ENCODE assay signal across 20 cellular contexts in the genomic region with DNA sequence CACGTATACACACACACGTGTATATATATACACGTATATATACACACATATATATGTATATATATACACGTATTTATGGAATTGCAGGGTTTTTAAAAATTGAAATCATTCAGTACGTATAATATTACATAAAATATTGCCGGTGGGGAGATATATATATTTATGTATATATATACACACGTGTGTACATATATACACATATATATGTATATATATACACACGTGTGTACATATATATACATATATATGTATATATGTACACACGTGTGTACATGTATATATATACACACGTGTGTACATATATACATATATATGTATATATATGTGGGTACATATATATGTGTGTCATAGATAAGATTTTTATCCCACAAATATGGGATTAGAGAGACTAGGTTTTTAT. TPM values are rescaled to one million over a fixed set of nuclear protein-coding genes. Genes with fewer than 3 reads are reported as not detected.
DNase-seq lines count a peak whose midpoint lies in the region; ATAC-seq, FAIRE-seq and TF ChIP-seq lines count a peak whose summit lies in the region.
"Had no signal": no experiment of that assay in that cellular context is flagged by ENCODE, and none has a peak within 500 bp of the region (broad histone marks: within the 10 kb centered on the region; RNA-seq: fewer than 3 reads in every experiment).

No MANE protein-coding gene starts in this region.

- H3K9ac ChIP-seq in Loucy (ENCODE audit: low read depth, low read length, poor library complexity, severe bottlenecking) (no peak overlapping the region), K562 (ENCODE audit: insufficient read depth in 1 of 2, low read depth in 2 of 2, low read length in 2 of 2) (no peak overlapping the region)

- H3K9me3 Mint-ChIP-seq in activated T-cell treated with anti-CD3 and anti-CD28 coated beads, Interleukin-2, amount 50 U/mL, for 24 hours: no peaks in the 10 kb centered on the region
- H3K9me3 Mint-ChIP-seq: CD4-positive, alpha-beta T cell; CD8-positive, alpha-beta T cell had no signal

- H3K36me3 ChIP-seq in Loucy (ENCODE audit: insufficient read depth, low read length) (no peaks in the 10 kb centered on the region), K562 (ENCODE audit: control insufficient read depth, insufficient read depth, low read length) (peaks cover 13% of the 10 kb centered on the region; the same call in 2 of the 3 replicates), small intestine (ENCODE audit: control insufficient read depth in 2 of 2, insufficient read depth in 2 of 2, low read length in 2 of 2) (no peaks in the 10 kb centered on the region), OCI-LY7 (ENCODE audit: insufficient read depth, low read length) (peaks cover 6% of the 10 kb centered on the region)

- TF ChIP-seq EP300 in K562 (IDR thresholded peaks at IDR 0.05; ENCODE audit: low read length): no peak

- no TSS peak for BruUV-seq in K562 (replicated peaks; lab: Mats Ljungman, UMichigan)
- BruUV-seq in OCI-LY7 (replicated peaks; lab: Mats Ljungman, UMichigan): no TSS peak

- H3K4me3 ChIP-seq in Loucy (ENCODE audit: low read length, poor library complexity, severe bottlenecking) (no peak overlapping the region), K562 (no peak overlapping the region), small intestine (ENCODE audit: low read depth in 1 of 2, low read length in 2 of 2) (no peak overlapping the region), OCI-LY7 (ENCODE audit: low read depth, low read length, poor library complexity, severe bottlenecking) (no peak overlapping the region)
- H3K4me3 ChIP-seq: A549; BLaER1 treated with 17β-estradiol and CSF1 and Interleukin-3, amounts not matched to agents 10 nM and 100 nM had no signal

- no peak for DNase-seq in K562 (ENCODE audit: extremely low read depth in 1 of 4, low spot score in 3 of 4)
- DNase-seq in small intestine: no peak
- no peak for DNase-seq in midbrain (lab: John Stamatoyannopoulos, UW)
- DNase-seq in activated T-cell treated with anti-CD3 and anti-CD28 coated beads, Interleukin-2, amount 50 U/mL, for 24 hours: no peak
- no peak for DNase-seq in activated CD4-positive, alpha-beta T cell treated with anti-CD3 and anti-CD28 coated beads, Interleukin-2, amount 50 U/mL, for 4 hours
- DNase-seq in OCI-LY7 (ENCODE audit: low spot score): no peak
- DNase-seq: 8988T; AML-193; Caco-2; Calu3; CD4-positive, alpha-beta T cell; CD8-positive, alpha-beta T cell; DMS79 treated with DMSO at 0.1 percent for 48 hours; GF-D8 had no signal

- TF ChIP-seq RAD21 in K562 (CRISPR knock-in tag; conservative IDR thresholded peaks at IDR 0.05 in 1 of 2, IDR thresholded peaks at IDR 0.05 in 1 of 2): no peak

- TF ChIP-seq CTCF in Loucy (conservative IDR thresholded peaks at IDR 0.05; ENCODE audit: low read length) (no peak), K562 (IDR thresholded peaks at IDR 0.05 in 2 of 3, conservative IDR thresholded peaks at IDR 0.05 in 1 of 3; ENCODE audit: insufficient read depth in 2 of 3, low read depth in 1 of 3, low read length in 3 of 3) (no peak), OCI-LY7 (conservative IDR thresholded peaks at IDR 0.05; ENCODE audit: low read length) (no peak)

- H2AFZ ChIP-seq in Loucy (ENCODE audit: low read length) (no peak overlapping the region), K562 (ENCODE audit: low read depth, low read length) (no peak overlapping the region), OCI-LY7 (ENCODE audit: low read length) (no peak overlapping the region)

- H3K79me2 ChIP-seq in Loucy (ENCODE audit: insufficient read depth, low read length) (peaks cover 93% of the 10 kb centered on the region), K562 (ENCODE audit: control insufficient read depth, insufficient read depth, low read length) (peaks cover 98% of the 10 kb centered on the region), OCI-LY7 (ENCODE audit: insufficient read depth, low read depth, low read length) (peaks cover 92% of the 10 kb centered on the region)

- H3K36me3 Mint-ChIP-seq in activated T-cell treated with anti-CD3 and anti-CD28 coated beads, Interleukin-2, amount 50 U/mL, for 24 hours (ENCODE audit: low read depth): peaks cover 34% of the 10 kb centered on the region

- TF ChIP-seq POLR2A in K562 (conservative IDR thresholded peaks at IDR 0.05): no peak

- H3K9me3 ChIP-seq in Loucy (ENCODE audit: insufficient read depth, low read depth, low read length): no peaks in the 10 kb centered on the region
- no peaks in the 10 kb centered on the region for H3K9me3 ChIP-seq in K562 (replicated peaks; ENCODE audit: control insufficient read depth, insufficient read depth, low read depth, low read length)
- no peaks in the 10 kb centered on the region for H3K9me3 ChIP-seq in small intestine (ENCODE audit: control insufficient read depth, low read depth)
- H3K9me3 ChIP-seq in OCI-LY7 (ENCODE audit: low read length): no peaks in the 10 kb centered on the region
- H3K9me3 ChIP-seq: A549; BLaER1 treated with 17β-estradiol and CSF1 and Interleukin-3, amounts not matched to agents 10 nM and 100 nM; Caco-2 had no signal

- no peaks in the 10 kb centered on the region for H3K9me1 ChIP-seq in K562 (ENCODE audit: control insufficient read depth, insufficient read depth, low read length)

- peaks cover 88% of the 10 kb centered on the region for H4K20me1 ChIP-seq in Loucy (ENCODE audit: insufficient read depth, low read length, poor library complexity, severe bottlenecking)
- peaks cover 7% of the 10 kb centered on the region; the same call in 1 of the 2 replicates for H4K20me1 ChIP-seq in K562 (replicated peaks; ENCODE audit: control insufficient read depth, insufficient read depth, low read length)
- peaks cover 58% of the 10 kb centered on the region for H4K20me1 ChIP-seq in OCI-LY7 (ENCODE audit: insufficient read depth, low read length)

- H3K4me1 Mint-ChIP-seq in activated T-cell treated with anti-CD3 and anti-CD28 coated beads, Interleukin-2, amount 50 U/mL, for 24 hours (ENCODE audit: low read depth): peaks cover 66% of the 10 kb centered on the region

- H3K27me3 Mint-ChIP-seq in activated T-cell treated with anti-CD3 and anti-CD28 coated beads, Interleukin-2, amount 50 U/mL, for 24 hours: no peaks in the 10 kb centered on the region
- H3K27me3 Mint-ChIP-seq: B cell; CD4-positive, alpha-beta T cell had no signal

- FAIRE-seq in K562 (lab: Jason Lieb, UNC): no peak
- peak; percentile 51 for FAIRE-seq in small intestine (lab: Jason Lieb, UNC)
- FAIRE-seq: A549, D721Med had no signal

- 90% methylated on average over 10 of the region's 10 CpGs for WGBS in K562 (ENCODE audit: insufficient coverage, low coverage, missing lambda C conversion rate)
- WGBS in small intestine, 3 donors: 85 to 94% (median 86%) methylated on average over 10 of the region's 10 CpGs

- intact Hi-C loops in K562 (cut with micrococcal nuclease): no loop called here
- intact Hi-C loops in OCI-LY7 (cut with micrococcal nuclease; ENCODE audit: unreplicated experiment): loop anchor here (5.0 to 10.0 kb wide), 4 partner anchors 116 to 919 kb away; a partner anchor contains a TSS

- H3K4me1 ChIP-seq in Loucy (ENCODE audit: insufficient read depth, low read length, poor library complexity, severe bottlenecking): peaks cover 56% of the 10 kb centered on the region
- H3K4me1 ChIP-seq in K562 (replicated peaks in 1 of 2; ENCODE audit: control insufficient read depth in 2 of 2, insufficient read depth in 2 of 2, low read length in 2 of 2): peaks cover 16 to 29% of the 10 kb centered on the region in 2 experiments
- peaks cover 0 to 2% of the 10 kb centered on the region in 2 donors for H3K4me1 ChIP-seq in small intestine (ENCODE audit: control insufficient read depth in 2 of 2, insufficient read depth in 1 of 2, low read depth in 1 of 2, low read length in 1 of 2)
- H3K4me1 ChIP-seq in OCI-LY7 (ENCODE audit: insufficient read depth, low read length, poor library complexity, severe bottlenecking): peaks cover 64% of the 10 kb centered on the region

- H3K4me2 ChIP-seq in Loucy (ENCODE audit: low read depth, low read length, poor library complexity, severe bottlenecking) (peak overlapping the region; percentile 98), K562 (ENCODE audit: insufficient read depth, low read length) (no peak overlapping the region), OCI-LY7 (ENCODE audit: low read length) (no peak overlapping the region)
- H3K4me2 ChIP-seq: A549 had no signal

- no peak overlapping the region for H3K4me3 Mint-ChIP-seq in activated T-cell treated with anti-CD3 and anti-CD28 coated beads, Interleukin-2, amount 50 U/mL, for 24 hours
- H3K4me3 Mint-ChIP-seq: CD8-positive, alpha-beta T cell had no signal

- in situ Hi-C loops in K562 (cut with MboI): no loop called here

- H3K27ac ChIP-seq in K562 (ENCODE audit: extremely low read depth, low read depth, low read length) (no peak overlapping the region), small intestine (ENCODE audit: low read depth in 1 of 2, low read length in 1 of 2) (no peak overlapping the region), OCI-LY7 (ENCODE audit: low read depth, low read length, poor library complexity, severe bottlenecking) (no peak overlapping the region)
- H3K27ac ChIP-seq: A549, C4-2B had no signal

- H3K27me3 ChIP-seq in Loucy (ENCODE audit: insufficient read depth, low read length, poor library complexity, severe bottlenecking): no peaks in the 10 kb centered on the region
- no peaks in the 10 kb centered on the region for H3K27me3 ChIP-seq in K562 (ENCODE audit: control insufficient read depth in 2 of 2, insufficient read depth in 2 of 2, low read length in 2 of 2)
- no peaks in the 10 kb centered on the region for H3K27me3 ChIP-seq in small intestine (ENCODE audit: control insufficient read depth in 2 of 2, insufficient read depth in 2 of 2, low read length in 2 of 2)
- H3K27me3 ChIP-seq: BLaER1 treated with 17β-estradiol and CSF1 and Interleukin-3, amounts not matched to agents 10 nM and 100 nM had no signal

- no peaks in the 10 kb centered on the region for H3F3A ChIP-seq in Loucy (ENCODE audit: low read depth)

- ATAC-seq in K562: no peak
- ATAC-seq: CD8-positive, alpha-beta T cell had no signal

- POLR2A ChIA-PET in K562 (lab: Yijun Ruan, JAX) (interaction anchor here (1.0 to 2.2 kb wide), 3 partner anchors 11 to 41 kb away, joined by 3 to 18 read pairs (median 8); no protein-coding TSS in a partner anchor), OCI-LY7 (lab: Charles Lee) (interaction anchor here (2.7 kb wide), 1 partner anchor 12 kb away, joined by 8 read pairs; no protein-coding TSS in a partner anchor)

- CTCF ChIA-PET in K562 (lab: Yijun Ruan, JAX; ENCODE audit: low intra/inter-chr PET ratio) (no interaction called here), OCI-LY7 (lab: Charles Lee; ENCODE audit: unreplicated experiment) (no interaction called here)

- no peak overlapping the region for H3K27ac Mint-ChIP-seq in activated T-cell treated with anti-CD3 and anti-CD28 coated beads, Interleukin-2, amount 50 U/mL, for 24 hours
- H3K27ac Mint-ChIP-seq: CD4-positive, alpha-beta T cell had no signal

- no peaks in the 10 kb centered on the region for H3K9me2 ChIP-seq in Loucy (replicated peaks; ENCODE audit: low read depth, low read length)
- no peaks in the 10 kb centered on the region for H3K9me2 ChIP-seq in OCI-LY7 (ENCODE audit: insufficient read depth, low read length)

RNA-seq across cellular contexts. Expression of a gene that starts 5.4 kb away (rescaled TPM):
- total RNA-seq in K562 (2011; cell fraction: chromatin; rRNA removed; ENCODE audit: low replicate concordance): 50.8 and 180 TPM in 2 replicates
- 23.8 and 31.2 TPM in 2 replicates for total RNA-seq in K562 (2011; cell fraction: nucleolus; rRNA removed)
- 66.1 and 83.2 TPM in 2 replicates for total RNA-seq in K562 (2011; cell fraction: nucleoplasm; rRNA removed)
- total RNA-seq in K562 (2014; rRNA removed) (18.5 and 24.1 TPM in 2 replicates), K562 (2014; rRNA removed; fragmentation: Illumina TruSeq; extraction: Trizol) (23.3 and 26.0 TPM in 2 replicates), K562 (2015; rRNA removed; fragmentation: Illumina TruSeq; extraction: Trizol) (19.6 and 20.5 TPM in 2 replicates), K562 (2021) (39.7 and 40.7 TPM in 2 replicates), OCI-LY7 (2022) (72.4 and 73.2 TPM in 2 replicates)
- polyA plus RNA-seq in K562 (2011; rRNA removed) (38.3 and 42.0 TPM in 2 replicates), K562 (2014; fragmentation: Illumina TruSeq; extraction: Trizol) (37.0 and 44.5 TPM in 2 replicates), K562 (2014; fragmentation: Nextera tagmentation; extraction: Ambion mirVana) (10 to 100 TPM in 1 of 2 experiments, 1 to 10 TPM in 1; 8.8 to 11.8 TPM), K562 (2014; rRNA removed) (23.1 and 34.9 TPM in 2 replicates), small intestine (10 to 100 TPM; 19.2 to 25.0 (median 20.7) TPM)
- polyA plus RNA-seq in K562 (2011; cell fraction: cytosol; rRNA removed): 15.8 and 27.3 TPM in 2 replicates
- 81.8 and 111 TPM in 2 replicates for polyA plus RNA-seq in K562 (2011; cell fraction: nucleus; rRNA removed)
- polyA plus RNA-seq in K562 (2012): 31.6 and 35.1 TPM in 2 replicates
- 61.7 and 67.6 TPM in 2 replicates for polyA minus RNA-seq in K562 (2011; rRNA and poly(A)+ RNA removed)
- polyA minus RNA-seq in K562 (2011; cell fraction: cytosol; rRNA and poly(A)+ RNA removed): 35.0 and 42.2 TPM in 2 replicates
- 19.4 and 37.9 TPM in 2 replicates for polyA minus RNA-seq in K562 (2011; cell fraction: nucleus; rRNA and poly(A)+ RNA removed)
- total RNA-seq in OCI-LY7 (2014; rRNA removed; shearing (Covaris generic)): 24.7 and 31.9 TPM in 2 replicates
